1 cellular context compared by ENCODE assay signal in genomic region chr4:102405706-102406510, GRCh38.
TF ChIP-seq lines count a peak whose summit lies in the region.

No MANE protein-coding gene starts in this region.

TF ChIP-seq in GM23338, 12 proteins besides CTCF, POLR2A, EP300 and RAD21 (continued from another document):
- TF ChIP-seq REST (IDR thresholded peaks at IDR 0.05; ENCODE audit: unreplicated experiment), result no peak
